6 cellular contexts compared by ENCODE assay signal in genomic region chr18:54309564-54309963, GRCh38. TPM values are rescaled to one million over a fixed set of nuclear protein-coding genes. Genes with fewer than 3 reads are reported as not detected.
"Had no signal": no experiment of that assay in that cellular context is flagged by ENCODE, and none has a peak within 500 bp of the region (broad histone marks: within the 10 kb centered on the region; RNA-seq: fewer than 3 reads in every experiment).

No MANE protein-coding gene starts in this region.

RNA-seq across cellular contexts. Expression of gene STARD6, which starts 48.1 kb away (rescaled TPM):
- total RNA-seq: GM23248, GM23338, H1, H4, H7, H9 had no signal
- polyA plus RNA-seq: GM23248, GM23338, H1 had no signal
